In genomic region chr9:36193049-36193448, GRCh38 we compare ENCODE assay signal across 1 cellular context.
TF ChIP-seq lines count a peak whose summit lies in the region.

No MANE protein-coding gene starts in this region.

TF ChIP-seq in SK-N-SH treated with all-trans-retinoic acid at 6 μM for 48 hours, 23 proteins besides CTCF, POLR2A, EP300 and RAD21 (continued from another document):
- TF ChIP-seq, protein P1, sequence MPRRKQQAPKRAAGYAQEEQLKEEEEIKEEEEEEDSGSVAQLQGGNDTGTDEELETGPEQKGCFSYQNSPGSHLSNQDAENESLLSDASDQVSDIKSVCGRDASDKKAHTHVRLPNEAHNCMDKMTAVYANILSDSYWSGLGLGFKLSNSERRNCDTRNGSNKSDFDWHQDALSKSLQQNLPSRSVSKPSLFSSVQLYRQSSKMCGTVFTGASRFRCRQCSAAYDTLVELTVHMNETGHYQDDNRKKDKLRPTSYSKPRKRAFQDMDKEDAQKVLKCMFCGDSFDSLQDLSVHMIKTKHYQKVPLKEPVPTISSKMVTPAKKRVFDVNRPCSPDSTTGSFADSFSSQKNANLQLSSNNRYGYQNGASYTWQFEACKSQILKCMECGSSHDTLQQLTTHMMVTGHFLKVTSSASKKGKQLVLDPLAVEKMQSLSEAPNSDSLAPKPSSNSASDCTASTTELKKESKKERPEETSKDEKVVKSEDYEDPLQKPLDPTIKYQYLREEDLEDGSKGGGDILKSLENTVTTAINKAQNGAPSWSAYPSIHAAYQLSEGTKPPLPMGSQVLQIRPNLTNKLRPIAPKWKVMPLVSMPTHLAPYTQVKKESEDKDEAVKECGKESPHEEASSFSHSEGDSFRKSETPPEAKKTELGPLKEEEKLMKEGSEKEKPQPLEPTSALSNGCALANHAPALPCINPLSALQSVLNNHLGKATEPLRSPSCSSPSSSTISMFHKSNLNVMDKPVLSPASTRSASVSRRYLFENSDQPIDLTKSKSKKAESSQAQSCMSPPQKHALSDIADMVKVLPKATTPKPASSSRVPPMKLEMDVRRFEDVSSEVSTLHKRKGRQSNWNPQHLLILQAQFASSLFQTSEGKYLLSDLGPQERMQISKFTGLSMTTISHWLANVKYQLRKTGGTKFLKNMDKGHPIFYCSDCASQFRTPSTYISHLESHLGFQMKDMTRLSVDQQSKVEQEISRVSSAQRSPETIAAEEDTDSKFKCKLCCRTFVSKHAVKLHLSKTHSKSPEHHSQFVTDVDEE (CRISPR knock-in tag; IDR thresholded peaks at IDR 0.05) = no peak
- TF ChIP-seq BACH2 (CRISPR knock-in tag; IDR thresholded peaks at IDR 0.05; ENCODE audit: borderline replicate concordance) (no peak), ZNF70 (CRISPR knock-in tag; IDR thresholded peaks at IDR 0.05) (no peak), CSRNP3 (CRISPR knock-in tag; IDR thresholded peaks at IDR 0.05) (no peak), ESRRG (CRISPR knock-in tag; IDR thresholded peaks at IDR 0.05) (no peak), ZFP30 (CRISPR knock-in tag; IDR thresholded peaks at IDR 0.05) (no peak), GLIS3 (CRISPR knock-in tag; IDR thresholded peaks at IDR 0.05) (no peak), RARB (CRISPR knock-in tag; IDR thresholded peaks at IDR 0.05) (no peak), CSDC2 (CRISPR knock-in tag; IDR thresholded peaks at IDR 0.05) (no peak), ZC3H10 (CRISPR knock-in tag; IDR thresholded peaks at IDR 0.05) (no peak)
